ENCODE assay signal across 11 cellular contexts in the genomic region with DNA sequence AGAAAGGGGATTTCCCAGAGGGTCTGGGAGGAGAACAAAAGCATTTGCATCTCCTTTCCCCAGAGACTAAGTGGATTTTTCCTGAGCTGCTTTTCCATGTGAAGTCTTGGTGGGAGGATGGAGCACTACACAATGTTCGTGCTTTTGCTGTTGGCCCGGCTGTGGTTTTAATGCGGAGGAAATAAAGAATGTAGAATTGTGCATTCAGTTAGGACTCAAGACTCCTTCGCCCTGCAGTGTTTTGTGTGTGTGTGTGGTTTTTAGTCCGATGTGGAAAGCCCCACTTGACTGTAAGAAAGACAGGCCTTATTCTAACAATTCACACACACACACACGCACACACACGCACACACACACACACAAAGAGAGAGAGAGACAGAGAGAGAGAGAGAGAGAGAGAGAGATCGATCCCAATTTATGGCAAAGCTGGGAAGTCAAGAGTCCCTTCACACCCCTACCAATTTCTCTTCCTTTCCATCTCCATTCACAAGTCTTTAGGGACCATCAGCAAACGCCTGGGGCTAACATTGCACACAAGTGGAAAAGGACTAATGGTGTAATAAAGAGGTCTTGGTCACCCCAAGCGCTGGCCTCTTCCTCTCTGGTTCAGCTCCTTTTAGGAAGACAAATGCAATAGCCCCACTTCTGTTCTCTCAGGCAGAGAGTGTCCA. TPM values are rescaled to one million over a fixed set of nuclear protein-coding genes. Genes with fewer than 3 reads are reported as not detected.
DNase-seq lines count a peak whose midpoint lies in the region; ATAC-seq, FAIRE-seq and TF ChIP-seq lines count a peak whose summit lies in the region.
"Had no signal": no experiment of that assay in that cellular context is flagged by ENCODE, and none has a peak within 500 bp of the region (broad histone marks: within the 10 kb centered on the region; RNA-seq: fewer than 3 reads in every experiment).

No MANE protein-coding gene starts in this region.

- peaks cover 8% of the 10 kb centered on the region for H3K36me3 Mint-ChIP-seq in T-helper 1 cell treated with Interleukin-12 subunit alpha and Interleukin-12 subunit beta and Interleukin-4 antibody, amounts not matched to agents 30 μg/mL and 1 μg/mL, for 36 hours (ENCODE audit: low read depth)
- H3K36me3 Mint-ChIP-seq in stimulated activated effector memory CD8-positive, alpha-beta T cell treated with anti-CD3 and anti-CD28 coated beads, Interleukin-12 subunit alpha, Interleukin-12 subunit beta, amount 100 ng/mL, for 72 hours: peaks cover 8% of the 10 kb centered on the region

- WGBS in esophagus muscularis mucosa: 53% methylated on average over 10 of the region's 10 CpGs

- TF ChIP-seq CTCF in esophagus muscularis mucosa (IDR thresholded peaks at IDR 0.05): no peak

- intact Hi-C loops in esophagus muscularis mucosa (cut with DNase I): no loop called here

- H3K27ac ChIP-seq in esophagus muscularis mucosa (replicated peaks in 1 of 4): peak overlapping the region; percentile 21 to 53 (median 36)
- H3K27ac ChIP-seq: C4-2B had no signal

- no peaks in the 10 kb centered on the region for H3K27me3 Mint-ChIP-seq in T-helper 1 cell treated with Interleukin-12 subunit alpha and Interleukin-12 subunit beta and Interleukin-4 antibody, amounts not matched to agents 30 μg/mL and 1 μg/mL, for 36 hours (ENCODE audit: low read depth)

- H3K27me3 ChIP-seq in esophagus muscularis mucosa: no peaks in the 10 kb centered on the region

- no peaks in the 10 kb centered on the region for H3K9me3 ChIP-seq in esophagus muscularis mucosa

- no peak for TF ChIP-seq POLR2A in esophagus muscularis mucosa (IDR thresholded peaks at IDR 0.05; ENCODE audit: low read depth)
- no peak for TF ChIP-seq POLR2A in H54 (IDR thresholded peaks at IDR 0.05; ENCODE audit: low read depth, low read length)

- no peak for TF ChIP-seq EP300 in esophagus muscularis mucosa (IDR thresholded peaks at IDR 0.05)

- no peaks in the 10 kb centered on the region for H3K9me3 Mint-ChIP-seq in T-helper 1 cell treated with Interleukin-12 subunit alpha and Interleukin-12 subunit beta and Interleukin-4 antibody, amounts not matched to agents 30 μg/mL and 1 μg/mL, for 36 hours
- no peaks in the 10 kb centered on the region for H3K9me3 Mint-ChIP-seq in stimulated activated effector memory CD8-positive, alpha-beta T cell treated with anti-CD3 and anti-CD28 coated beads, Interleukin-12 subunit alpha, Interleukin-12 subunit beta, amount 100 ng/mL, for 72 hours

- H3K4me3 Mint-ChIP-seq in T-helper 1 cell treated with Interleukin-12 subunit alpha and Interleukin-12 subunit beta and Interleukin-4 antibody, amounts not matched to agents 30 μg/mL and 1 μg/mL, for 36 hours: peak overlapping the region; percentile 52
- H3K4me3 Mint-ChIP-seq in stimulated activated effector memory CD8-positive, alpha-beta T cell treated with anti-CD3 and anti-CD28 coated beads, Interleukin-12 subunit alpha, Interleukin-12 subunit beta, amount 100 ng/mL, for 72 hours: peak overlapping the region; percentile 51

- H3K36me3 ChIP-seq in esophagus muscularis mucosa: no peaks in the 10 kb centered on the region

- peak; percentile 64 for DNase-seq in activated effector memory CD4-positive, alpha-beta T cell treated with anti-CD3 and anti-CD28 coated beads, Interleukin-2, amount 50 U/mL, for 16 hours
- DNase-seq in activated effector memory CD4-positive, alpha-beta T cell treated with Interleukin-2 at 50 U/mL for 16 hours: no peak
- DNase-seq in esophagus muscularis mucosa (ENCODE audit: extremely low spot score) (no peak), H54 (ENCODE audit: insufficient read length, low spot score) (no peak), epidermal melanocyte (ENCODE audit: insufficient read length, low spot score) (no peak)
- no peak for DNase-seq in stimulated activated effector memory CD8-positive, alpha-beta T cell treated with anti-CD3 and anti-CD28 coated beads, Interleukin-12 subunit alpha, Interleukin-12 subunit beta, amount 100 ng/mL, for 72 hours (ENCODE audit: low spot score in 2 of 2)
- DNase-seq: NCI-H2029 treated with DMSO at 0.1 percent for 48 hours; stimulated activated CD4-positive, alpha-beta T cell treated with anti-CD3 and anti-CD28 coated beads, Interleukin-2, amount 100 ng/mL, for 48 hours had no signal

- ATAC-seq in stimulated activated effector memory CD8-positive, alpha-beta T cell treated with anti-CD3 and anti-CD28 coated beads, Interleukin-12 subunit alpha, Interleukin-12 subunit beta, amount 100 ng/mL, for 72 hours: peak; percentile 36
- no peak for ATAC-seq in GM21515 (IDR thresholded peaks at IDR 0.05; ENCODE audit: unreplicated experiment)

- H3K4me3 ChIP-seq in esophagus muscularis mucosa: no peak overlapping the region

- FAIRE-seq in H54 (lab: Jason Lieb, UNC): no peak

- peaks cover 40% of the 10 kb centered on the region for H3K4me1 Mint-ChIP-seq in T-helper 1 cell treated with Interleukin-12 subunit alpha and Interleukin-12 subunit beta and Interleukin-4 antibody, amounts not matched to agents 30 μg/mL and 1 μg/mL, for 36 hours (ENCODE audit: low read depth)
- peaks cover 25% of the 10 kb centered on the region for H3K4me1 Mint-ChIP-seq in stimulated activated effector memory CD8-positive, alpha-beta T cell treated with anti-CD3 and anti-CD28 coated beads, Interleukin-12 subunit alpha, Interleukin-12 subunit beta, amount 100 ng/mL, for 72 hours

- H3K4me1 ChIP-seq in esophagus muscularis mucosa: peaks cover 10 to 27% (median 24%) of the 10 kb centered on the region in 4 donors

- peak overlapping the region; percentile 94 for H3K27ac Mint-ChIP-seq in T-helper 1 cell treated with Interleukin-12 subunit alpha and Interleukin-12 subunit beta and Interleukin-4 antibody, amounts not matched to agents 30 μg/mL and 1 μg/mL, for 36 hours
- peak overlapping the region; percentile 82 for H3K27ac Mint-ChIP-seq in stimulated activated effector memory CD8-positive, alpha-beta T cell treated with anti-CD3 and anti-CD28 coated beads, Interleukin-12 subunit alpha, Interleukin-12 subunit beta, amount 100 ng/mL, for 72 hours

RNA-seq across cellular contexts. Expression of a gene that starts 44.2 kb away (rescaled TPM):
- under 1 TPM in 1 of 4 donors, not detected in 3; 0.66 TPM for total RNA-seq in esophagus muscularis mucosa
